ENCODE assay signal across 16 cellular contexts in genomic region chr2:213086566-213086965, GRCh38.
A peak's percentile ranks its signal among the peaks of the same experiment; 100 is the strongest.
DNase-seq lines count a peak whose midpoint lies in the region; ATAC-seq, FAIRE-seq and TF ChIP-seq lines count a peak whose summit lies in the region.
"Had no signal": no experiment of that assay in that cellular context is flagged by ENCODE, and none has a peak within 500 bp of the region (broad histone marks: within the 10 kb centered on the region; RNA-seq: fewer than 3 reads in every experiment).

No MANE protein-coding gene starts in this region.

- no peak overlapping the region for H3K27ac Mint-ChIP-seq in activated naive CD4-positive, alpha-beta T cell treated with anti-CD3 and anti-CD28 coated beads for 36 hours
- no peak overlapping the region for H3K27ac Mint-ChIP-seq in activated CD8-positive, alpha-beta memory T cell treated with anti-CD3 and anti-CD28 coated beads, Interleukin-2, amount 10 ng/mL, durations not matched to agents 7 days and 5 days
- H3K27ac Mint-ChIP-seq: activated naive CD4-positive, alpha-beta T cell treated with anti-CD3 and anti-CD28 coated beads, Interleukin-2, amount 10 ng/mL, durations not matched to agents 7 days and 5 days; naive B cell had no signal

- H3K9me3 ChIP-seq in mammary epithelial cell (replicated peaks; ENCODE audit: insufficient read depth, low read length) (no peaks in the 10 kb centered on the region), breast epithelium (no peaks in the 10 kb centered on the region), upper lobe of right lung (no peaks in the 10 kb centered on the region)
- H3K9me3 ChIP-seq: thoracic aorta had no signal

- 13% methylated on average over 3 of the region's 3 CpGs for WGBS in mammary epithelial cell (ENCODE audit: low coverage, missing lambda C conversion rate)

- H3K36me3 ChIP-seq in mammary epithelial cell (ENCODE audit: insufficient read depth, low read length), result no peaks in the 10 kb centered on the region
- no peaks in the 10 kb centered on the region for H3K36me3 ChIP-seq in breast epithelium
- H3K36me3 ChIP-seq in upper lobe of right lung, result no peaks in the 10 kb centered on the region
- H3K36me3 ChIP-seq: thoracic aorta had no signal

- dilution Hi-C loops in mammary epithelial cell (cut with HindIII; ENCODE audit: low sequenced_read_pairs), result no loop called here

- H4K20me1 ChIP-seq in mammary epithelial cell (ENCODE audit: insufficient read depth, low read length), result no peaks in the 10 kb centered on the region

- no peak overlapping the region for H3K4me2 ChIP-seq in mammary epithelial cell (ENCODE audit: insufficient read depth, low read depth, low read length)

- in situ Hi-C loops in mammary epithelial cell (cut with MboI; ENCODE audit: low sequenced_read_pairs in 2 of 2), result no loop called here

- H3K27ac ChIP-seq in mammary epithelial cell (ENCODE audit: insufficient read depth, low read depth, low read length) (no peak overlapping the region), breast epithelium (no peak overlapping the region), upper lobe of right lung (no peak overlapping the region)

- H3K27me3 Mint-ChIP-seq in activated naive CD4-positive, alpha-beta T cell treated with anti-CD3 and anti-CD28 coated beads for 36 hours (ENCODE audit: low read depth), result no peaks in the 10 kb centered on the region
- H3K27me3 Mint-ChIP-seq in activated CD8-positive, alpha-beta memory T cell treated with anti-CD3 and anti-CD28 coated beads, Interleukin-2, amount 10 ng/mL, durations not matched to agents 7 days and 5 days, result no peaks in the 10 kb centered on the region
- H3K27me3 Mint-ChIP-seq: activated naive CD4-positive, alpha-beta T cell treated with anti-CD3 and anti-CD28 coated beads, Interleukin-2, amount 10 ng/mL, durations not matched to agents 7 days and 5 days; naive B cell had no signal

- H3K36me3 Mint-ChIP-seq in activated naive CD4-positive, alpha-beta T cell treated with anti-CD3 and anti-CD28 coated beads for 36 hours (ENCODE audit: low read depth), result no peaks in the 10 kb centered on the region
- H3K36me3 Mint-ChIP-seq in activated CD8-positive, alpha-beta memory T cell treated with anti-CD3 and anti-CD28 coated beads, Interleukin-2, amount 10 ng/mL, durations not matched to agents 7 days and 5 days, result no peaks in the 10 kb centered on the region
- H3K36me3 Mint-ChIP-seq: activated naive CD4-positive, alpha-beta T cell treated with anti-CD3 and anti-CD28 coated beads, Interleukin-2, amount 10 ng/mL, durations not matched to agents 7 days and 5 days had no signal

- FAIRE-seq in GM19239 (lab: Jason Lieb, UNC), result no peak
- FAIRE-seq: D721Med had no signal

- no peak for TF ChIP-seq POLR2A in breast epithelium (IDR thresholded peaks at IDR 0.05)

- intact Hi-C loops in mammary epithelial cell (cut with micrococcal nuclease) (loop anchor here (10.0 kb wide), 1 partner anchor 492 kb away; no protein-coding TSS in a partner anchor), breast epithelium (cut with DNase I; ENCODE audit: low total_unique reads) (no loop called here), upper lobe of right lung (cut with DNase I) (no loop called here)
- intact Hi-C loops in activated naive CD4-positive, alpha-beta T cell treated with anti-CD3 and anti-CD28 coated beads for 36 hours (cut with micrococcal nuclease), result no loop called here

- H3K27me3 ChIP-seq in mammary epithelial cell (ENCODE audit: insufficient read depth, low read length) (no peaks in the 10 kb centered on the region), breast epithelium (no peaks in the 10 kb centered on the region), upper lobe of right lung (no peaks in the 10 kb centered on the region)

- peak; percentile 57 for ATAC-seq in upper lobe of right lung
- no peak for ATAC-seq in activated CD8-positive, alpha-beta memory T cell treated with anti-CD3 and anti-CD28 coated beads, Interleukin-2, amount 10 ng/mL, durations not matched to agents 7 days and 5 days
- ATAC-seq: esophagus mucosa had no signal

- no peak overlapping the region for H3K4me3 Mint-ChIP-seq in activated naive CD4-positive, alpha-beta T cell treated with anti-CD3 and anti-CD28 coated beads for 36 hours
- H3K4me3 Mint-ChIP-seq in activated CD8-positive, alpha-beta memory T cell treated with anti-CD3 and anti-CD28 coated beads, Interleukin-2, amount 10 ng/mL, durations not matched to agents 7 days and 5 days, result no peak overlapping the region
- H3K4me3 Mint-ChIP-seq: activated naive CD4-positive, alpha-beta T cell treated with anti-CD3 and anti-CD28 coated beads, Interleukin-2, amount 10 ng/mL, durations not matched to agents 7 days and 5 days; naive B cell had no signal

- CTCF ChIA-PET in mammary epithelial cell (lab: Charles Lee; ENCODE audit: low non-redundant PET), result no interaction called here
- CTCF ChIA-PET in activated naive CD4-positive, alpha-beta T cell treated with anti-CD3 and anti-CD28 coated beads for 36 hours (lab: Charles Lee), result no interaction called here
- CTCF ChIA-PET in activated CD8-positive, alpha-beta memory T cell treated with anti-CD3 and anti-CD28 coated beads, Interleukin-2, amount 10 ng/mL, durations not matched to agents 7 days and 5 days (lab: Charles Lee), result no interaction called here

- H3K4me1 ChIP-seq in mammary epithelial cell (ENCODE audit: insufficient read depth, low read length), result peaks cover 3% of the 10 kb centered on the region
- no peaks in the 10 kb centered on the region for H3K4me1 ChIP-seq in breast epithelium
- H3K4me1 ChIP-seq in upper lobe of right lung, result no peaks in the 10 kb centered on the region

- H3K79me2 ChIP-seq in mammary epithelial cell (ENCODE audit: insufficient read depth, low read length), result no peaks in the 10 kb centered on the region

- no peak overlapping the region for H3K9ac ChIP-seq in mammary epithelial cell (ENCODE audit: insufficient read depth, low read length)

- peak overlapping the region; percentile 22 for H2AFZ ChIP-seq in mammary epithelial cell (ENCODE audit: low read depth, low read length)

- no peak overlapping the region for H3K4me3 ChIP-seq in mammary epithelial cell (replicated peaks in 1 of 3; ENCODE audit: insufficient read depth in 1 of 3, low read depth in 2 of 3, low read length in 3 of 3)
- H3K4me3 ChIP-seq in breast epithelium, result no peak overlapping the region
- no peak overlapping the region for H3K4me3 ChIP-seq in choroid plexus epithelial cell (ENCODE audit: low read depth, low read length)
- H3K4me3 ChIP-seq in upper lobe of right lung, result no peak overlapping the region
- H3K4me3 ChIP-seq: thoracic aorta had no signal

- TF ChIP-seq CTCF in mammary epithelial cell (conservative IDR thresholded peaks at IDR 0.05 in 1 of 2, IDR thresholded peaks at IDR 0.05 in 1 of 2; ENCODE audit: extremely low read depth in 1 of 2, insufficient read depth in 1 of 2, low read depth in 1 of 2, low read length in 2 of 2), result no peak
- no peak for TF ChIP-seq CTCF in breast epithelium (IDR thresholded peaks at IDR 0.05)
- no peak for TF ChIP-seq CTCF in choroid plexus epithelial cell (conservative IDR thresholded peaks at IDR 0.05; ENCODE audit: low read depth, low read length)
- TF ChIP-seq CTCF in upper lobe of right lung (IDR thresholded peaks at IDR 0.05), result no peak

- no TSS peak for BruUV-seq in mammary epithelial cell (replicated peaks; lab: Mats Ljungman, UMichigan)

- H3K4me1 Mint-ChIP-seq in activated naive CD4-positive, alpha-beta T cell treated with anti-CD3 and anti-CD28 coated beads for 36 hours (ENCODE audit: low read depth), result no peaks in the 10 kb centered on the region
- no peaks in the 10 kb centered on the region for H3K4me1 Mint-ChIP-seq in activated CD8-positive, alpha-beta memory T cell treated with anti-CD3 and anti-CD28 coated beads, Interleukin-2, amount 10 ng/mL, durations not matched to agents 7 days and 5 days
- H3K4me1 Mint-ChIP-seq: activated naive CD4-positive, alpha-beta T cell treated with anti-CD3 and anti-CD28 coated beads, Interleukin-2, amount 10 ng/mL, durations not matched to agents 7 days and 5 days had no signal

- DNase-seq in mammary epithelial cell (no peak), breast epithelium (ENCODE audit: low spot score in 2 of 2) (no peak), choroid plexus epithelial cell (ENCODE audit: low read depth) (peak; percentile 22), iris pigment epithelial cell (ENCODE audit: low read depth) (peak; percentile 16), upper lobe of right lung (no peak), GM19239 (ENCODE audit: insufficient read length, low spot score) (no peak)
- DNase-seq in activated naive CD4-positive, alpha-beta T cell treated with anti-CD3 and anti-CD28 coated beads for 36 hours, result no peak
- no peak for DNase-seq in activated CD8-positive, alpha-beta memory T cell treated with anti-CD3 and anti-CD28 coated beads, Interleukin-2, amount 10 ng/mL, durations not matched to agents 7 days and 5 days
- DNase-seq: activated CD8-positive, alpha-beta memory T cell treated with anti-CD3 and anti-CD28 coated beads for 24 hours; activated naive CD4-positive, alpha-beta T cell treated with anti-CD3 and anti-CD28 coated beads, Interleukin-2, amount 10 ng/mL, durations not matched to agents 7 days and 5 days; Karpas-422; naive B cell; NCI-H187 treated with DMSO at 0.1 percent for 48 hours had no signal

- H3K9me3 Mint-ChIP-seq in activated naive CD4-positive, alpha-beta T cell treated with anti-CD3 and anti-CD28 coated beads for 36 hours, result no peaks in the 10 kb centered on the region
- H3K9me3 Mint-ChIP-seq in activated CD8-positive, alpha-beta memory T cell treated with anti-CD3 and anti-CD28 coated beads, Interleukin-2, amount 10 ng/mL, durations not matched to agents 7 days and 5 days (ENCODE audit: low read depth), result no peaks in the 10 kb centered on the region
- H3K9me3 Mint-ChIP-seq: activated naive CD4-positive, alpha-beta T cell treated with anti-CD3 and anti-CD28 coated beads, Interleukin-2, amount 10 ng/mL, durations not matched to agents 7 days and 5 days had no signal

Comparison
In these comparisons a context has a peak if more than half of its experiments do, and no peak if none do; other contexts are left out.
1. DNase-seq: peak in choroid plexus epithelial cell (single experiment) and iris pigment epithelial cell (single experiment); none in mammary epithelial cell (single experiment), breast epithelium (0 of 2), upper lobe of right lung (single experiment), activated naive CD4-positive, alpha-beta T cell treated with anti-CD3 and anti-CD28 coated beads for 36 hours (single experiment), GM19239 (single experiment) and activated CD8-positive, alpha-beta memory T cell treated with anti-CD3 and anti-CD28 coated beads, Interleukin-2, amount 10 ng/mL, durations not matched to agents 7 days and 5 days (single experiment).